17 cellular contexts compared by ENCODE assay signal in genomic region chr11:84628871-84629625, GRCh38.
"Had no signal": no experiment of that assay in that cellular context is flagged by ENCODE, and none has a peak within 500 bp of the region (broad histone marks: within the 10 kb centered on the region; RNA-seq: fewer than 3 reads in every experiment).

No MANE protein-coding gene starts in this region.

- ATAC-seq: left cardiac atrium; mucosa of descending colon; naive thymus-derived CD4-positive, alpha-beta T cell; sciatic nerve; stimulated activated effector memory CD8-positive, alpha-beta T cell treated with anti-CD3 and anti-CD28 coated beads, Interleukin-12 subunit alpha, Interleukin-12 subunit beta, amount 100 ng/mL, for 72 hours; upper lobe of right lung had no signal

- H3K27ac Mint-ChIP-seq: activated naive CD4-positive, alpha-beta T cell treated with anti-CD3 and anti-CD28 coated beads, Interleukin-2, amount 50 U/mL, for 24 hours; endodermal cell; naive thymus-derived CD4-positive, alpha-beta T cell; stimulated activated effector memory CD8-positive, alpha-beta T cell treated with anti-CD3 and anti-CD28 coated beads, Interleukin-12 subunit alpha, Interleukin-12 subunit beta, amount 100 ng/mL, for 72 hours; T-helper 1 cell treated with Interleukin-12 subunit alpha and Interleukin-12 subunit beta and Interleukin-4 antibody, amounts not matched to agents 30 μg/mL and 1 μg/mL, for 36 hours had no signal

- H3K27me3 Mint-ChIP-seq: activated naive CD4-positive, alpha-beta T cell treated with anti-CD3 and anti-CD28 coated beads, Interleukin-2, amount 50 U/mL, for 24 hours had no signal

- H3K4me3 Mint-ChIP-seq: activated naive CD4-positive, alpha-beta T cell treated with anti-CD3 and anti-CD28 coated beads, Interleukin-2, amount 50 U/mL, for 24 hours; endodermal cell; naive thymus-derived CD4-positive, alpha-beta T cell; stimulated activated effector memory CD8-positive, alpha-beta T cell treated with anti-CD3 and anti-CD28 coated beads, Interleukin-12 subunit alpha, Interleukin-12 subunit beta, amount 100 ng/mL, for 72 hours; T-helper 1 cell treated with Interleukin-12 subunit alpha and Interleukin-12 subunit beta and Interleukin-4 antibody, amounts not matched to agents 30 μg/mL and 1 μg/mL, for 36 hours had no signal

- H3K4me1 Mint-ChIP-seq: activated naive CD4-positive, alpha-beta T cell treated with anti-CD3 and anti-CD28 coated beads, Interleukin-2, amount 50 U/mL, for 24 hours; endodermal cell; naive thymus-derived CD4-positive, alpha-beta T cell; stimulated activated effector memory CD8-positive, alpha-beta T cell treated with anti-CD3 and anti-CD28 coated beads, Interleukin-12 subunit alpha, Interleukin-12 subunit beta, amount 100 ng/mL, for 72 hours had no signal

- DNase-seq: activated CD4-positive, alpha-beta T cell treated with anti-CD3 and anti-CD28 coated beads for 1 hour; activated CD8-positive, alpha-beta memory T cell treated with anti-CD3 and anti-CD28 coated beads for 24 hours; activated CD8-positive, alpha-beta memory T cell treated with anti-CD3 and anti-CD28 coated beads, Interleukin-2, amount 50 U/mL, for 48 hours; activated gamma-delta T cell; endodermal cell; foreskin fibroblast; left cardiac atrium; mesenchymal stem cell; mucosa of descending colon; naive thymus-derived CD4-positive, alpha-beta T cell; stimulated activated CD4-positive, alpha-beta T cell treated with anti-CD3 and anti-CD28 coated beads, Interleukin-4, amount 100 ng/mL, for 24 hours; testis; upper lobe of right lung had no signal

- H3K9me3 Mint-ChIP-seq: endodermal cell; T-helper 1 cell treated with Interleukin-12 subunit alpha and Interleukin-12 subunit beta and Interleukin-4 antibody, amounts not matched to agents 30 μg/mL and 1 μg/mL, for 36 hours had no signal

- H3K36me3 Mint-ChIP-seq: activated naive CD4-positive, alpha-beta T cell treated with anti-CD3 and anti-CD28 coated beads, Interleukin-2, amount 50 U/mL, for 24 hours; naive thymus-derived CD4-positive, alpha-beta T cell; stimulated activated effector memory CD8-positive, alpha-beta T cell treated with anti-CD3 and anti-CD28 coated beads, Interleukin-12 subunit alpha, Interleukin-12 subunit beta, amount 100 ng/mL, for 72 hours had no signal
